In genomic region chr5:91280062-91280941, GRCh38 we compare ENCODE assay signal across 8 cellular contexts.
DNase-seq lines count a peak whose midpoint lies in the region; ATAC-seq, FAIRE-seq and TF ChIP-seq lines count a peak whose summit lies in the region.

No MANE protein-coding gene starts in this region.

- DNase-seq in DMS53 (lab: John Stamatoyannopoulos, UW) (peak; percentile 98), RCC 7860 (ENCODE audit: low spot score) (peak; percentile 95), fibroblast of peridontal ligament (ENCODE audit: extremely low read depth) (peak; percentile 97), natural killer cell (peak; percentile 89)
- peak; percentile 79 for DNase-seq in activated T-helper 2 cell treated with anti-CD3 and anti-CD28 coated beads, Interferon-gamma antibody, Interleukin-2, Interleukin-4, amounts not matched to agents 10 μg/mL and 5 μg/mL and 100 μg/mL, durations not matched to agents 14 hours and 24 hours and 36 hours (ENCODE audit: low spot score)
- DNase-seq in stimulated activated naive CD4-positive, alpha-beta T cell (lab: John Stamatoyannopoulos, UW) = peak; percentile 29 to 72 (median 56)

- peaks cover 9% of the 10 kb centered on the region for H3K27me3 Mint-ChIP-seq in IgD-negative memory B cell
- H3K27me3 Mint-ChIP-seq in activated T-helper 2 cell treated with anti-CD3 and anti-CD28 coated beads, Interferon-gamma antibody, Interleukin-2, Interleukin-4, amounts not matched to agents 10 μg/mL and 5 μg/mL and 100 μg/mL, durations not matched to agents 14 hours and 24 hours and 36 hours (ENCODE audit: low read depth) = peaks cover 10% of the 10 kb centered on the region
- peaks cover 0 to 7% of the 10 kb centered on the region in 2 donors for H3K27me3 Mint-ChIP-seq in natural killer cell (ENCODE audit: low read depth in 2 of 2)

- H3K9me3 Mint-ChIP-seq in IgD-negative memory B cell (peaks cover 0 to 7% (median 1%) of the 10 kb centered on the region in 3 donors), natural killer cell (no peaks in the 10 kb centered on the region)
- peaks cover 11% of the 10 kb centered on the region for H3K9me3 Mint-ChIP-seq in activated T-helper 2 cell treated with anti-CD3 and anti-CD28 coated beads, Interferon-gamma antibody, Interleukin-2, Interleukin-4, amounts not matched to agents 10 μg/mL and 5 μg/mL and 100 μg/mL, durations not matched to agents 14 hours and 24 hours and 36 hours

- H3K4me1 Mint-ChIP-seq in IgD-negative memory B cell (peaks cover 11 to 17% (median 12%) of the 10 kb centered on the region in 3 donors), natural killer cell (peaks cover 20 to 25% of the 10 kb centered on the region in 2 donors)
- peaks cover 36% of the 10 kb centered on the region for H3K4me1 Mint-ChIP-seq in activated T-helper 2 cell treated with anti-CD3 and anti-CD28 coated beads, Interferon-gamma antibody, Interleukin-2, Interleukin-4, amounts not matched to agents 10 μg/mL and 5 μg/mL and 100 μg/mL, durations not matched to agents 14 hours and 24 hours and 36 hours (ENCODE audit: low read depth)

- no peak for TF ChIP-seq CTCF in natural killer cell (IDR thresholded peaks at IDR 0.05)

- intact Hi-C loops in activated T-helper 2 cell treated with anti-CD3 and anti-CD28 coated beads, Interferon-gamma antibody, Interleukin-2, Interleukin-4, amounts not matched to agents 10 μg/mL and 5 μg/mL and 100 μg/mL, durations not matched to agents 14 hours and 24 hours and 36 hours (cut with micrococcal nuclease) = loop anchor here (1.0 to 5.0 kb wide), 9 partner anchors 8 to 324 kb away; no protein-coding TSS in a partner anchor
- intact Hi-C loops in natural killer cell (cut with micrococcal nuclease) = loop anchor here (1.0 to 10.0 kb wide), 5 partner anchors 14 to 116 kb away; no protein-coding TSS in a partner anchor

- peak overlapping the region; percentile 44 to 88 (median 48) for H3K27ac Mint-ChIP-seq in IgD-negative memory B cell
- H3K27ac Mint-ChIP-seq in activated T-helper 2 cell treated with anti-CD3 and anti-CD28 coated beads, Interferon-gamma antibody, Interleukin-2, Interleukin-4, amounts not matched to agents 10 μg/mL and 5 μg/mL and 100 μg/mL, durations not matched to agents 14 hours and 24 hours and 36 hours = peak overlapping the region; percentile 96
- peak overlapping the region; percentile 95 for H3K27ac Mint-ChIP-seq in natural killer cell

- ATAC-seq in GM21576 (IDR thresholded peaks at IDR 0.05; ENCODE audit: unreplicated experiment) (peak; percentile 94), natural killer cell (peak; percentile 85 to 95 (median 92))

- peak overlapping the region; percentile 80 to 95 (median 87) for H3K4me3 Mint-ChIP-seq in IgD-negative memory B cell
- peak overlapping the region; percentile 81 for H3K4me3 Mint-ChIP-seq in activated T-helper 2 cell treated with anti-CD3 and anti-CD28 coated beads, Interferon-gamma antibody, Interleukin-2, Interleukin-4, amounts not matched to agents 10 μg/mL and 5 μg/mL and 100 μg/mL, durations not matched to agents 14 hours and 24 hours and 36 hours (ENCODE audit: low read depth)
- H3K4me3 Mint-ChIP-seq in natural killer cell = peak overlapping the region; percentile 98

- FAIRE-seq in RCC 7860 (lab: Jason Lieb, UNC) = peak; percentile 66

- no peaks in the 10 kb centered on the region for H3K36me3 Mint-ChIP-seq in IgD-negative memory B cell
- H3K36me3 Mint-ChIP-seq in activated T-helper 2 cell treated with anti-CD3 and anti-CD28 coated beads, Interferon-gamma antibody, Interleukin-2, Interleukin-4, amounts not matched to agents 10 μg/mL and 5 μg/mL and 100 μg/mL, durations not matched to agents 14 hours and 24 hours and 36 hours (ENCODE audit: low read depth) = peaks cover 13% of the 10 kb centered on the region
- H3K36me3 Mint-ChIP-seq in natural killer cell = no peaks in the 10 kb centered on the region

Comparison
In these comparisons a context has a peak if more than half of its experiments do, and no peak if none do; other contexts are left out.
1. Peak in every context shown above with its lines: DNase-seq and ATAC-seq.